1 cellular context compared by ENCODE assay signal in the genomic region with DNA sequence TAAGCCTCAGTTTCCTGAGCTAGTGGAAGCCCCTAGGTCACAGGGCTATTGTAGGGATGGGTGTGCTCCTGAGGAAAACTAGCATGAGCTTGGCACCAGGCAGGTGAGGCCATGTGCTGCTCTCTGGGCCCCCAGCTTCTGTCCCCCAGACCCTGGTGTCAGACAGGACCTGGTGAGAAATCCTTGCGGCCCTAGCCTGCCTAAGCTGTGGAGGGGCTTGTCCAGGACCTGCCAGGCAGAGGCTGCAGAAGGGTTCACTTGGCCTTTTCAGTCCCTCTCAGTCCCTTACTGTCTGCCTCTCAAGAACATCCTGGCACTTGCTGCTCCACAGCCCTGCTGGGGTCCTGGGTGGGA.
TF ChIP-seq lines count a peak whose summit lies in the region.

No MANE protein-coding gene starts in this region.

TF ChIP-seq in HepG2, 621 proteins besides CTCF, POLR2A, EP300 and RAD21:
- TF ChIP-seq, protein P1, sequence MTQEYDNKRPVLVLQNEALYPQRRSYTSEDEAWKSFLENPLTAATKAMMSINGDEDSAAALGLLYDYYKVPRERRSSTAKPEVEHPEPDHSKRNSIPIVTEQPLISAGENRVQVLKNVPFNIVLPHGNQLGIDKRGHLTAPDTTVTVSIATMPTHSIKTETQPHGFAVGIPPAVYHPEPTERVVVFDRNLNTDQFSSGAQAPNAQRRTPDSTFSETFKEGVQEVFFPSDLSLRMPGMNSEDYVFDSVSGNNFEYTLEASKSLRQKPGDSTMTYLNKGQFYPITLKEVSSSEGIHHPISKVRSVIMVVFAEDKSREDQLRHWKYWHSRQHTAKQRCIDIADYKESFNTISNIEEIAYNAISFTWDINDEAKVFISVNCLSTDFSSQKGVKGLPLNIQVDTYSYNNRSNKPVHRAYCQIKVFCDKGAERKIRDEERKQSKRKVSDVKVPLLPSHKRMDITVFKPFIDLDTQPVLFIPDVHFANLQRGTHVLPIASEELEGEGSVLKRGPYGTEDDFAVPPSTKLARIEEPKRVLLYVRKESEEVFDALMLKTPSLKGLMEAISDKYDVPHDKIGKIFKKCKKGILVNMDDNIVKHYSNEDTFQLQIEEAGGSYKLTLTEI (CRISPR knock-in tag; conservative IDR thresholded peaks at IDR 0.05) = no peak
- TF ChIP-seq NFATC3 (CRISPR knock-in tag; IDR thresholded peaks at IDR 0.05) = 0 out of 2 replicates have a peak, but pooled peaks have one; percentile 26
- peak; percentile 33 for TF ChIP-seq TEAD3 (CRISPR knock-in tag; optimal IDR thresholded peaks at IDR 0.05; ENCODE audit: borderline replicate concordance)
- 0 out of 2 replicates have a peak, but pooled peaks have one; percentile 21 for TF ChIP-seq KMT2B (CRISPR knock-in tag; IDR thresholded peaks at IDR 0.05)
- TF ChIP-seq ZNF547 (CRISPR knock-in tag; IDR thresholded peaks at IDR 0.05) = 0 out of 2 replicates have a peak, but pooled peaks have one; percentile 20
- peak; percentile 2; the same call in 1 of the 2 replicates for TF ChIP-seq KDM5B (CRISPR knock-in tag; IDR thresholded peaks at IDR 0.05; ENCODE audit: borderline replicate concordance)
- TF ChIP-seq FIP1L1 (IDR thresholded peaks at IDR 0.05; ENCODE audit: borderline replicate concordance, insufficient read depth, low read depth, low read length) = no peak
- no peak for TF ChIP-seq ZNF543 (CRISPR knock-in tag; IDR thresholded peaks at IDR 0.05)
- TF ChIP-seq ZNF788 (CRISPR knock-in tag; IDR thresholded peaks at IDR 0.05; ENCODE audit: borderline replicate concordance) = 0 out of 2 replicates have a peak, but pooled peaks have one; percentile 43
- TF ChIP-seq, protein P2, sequence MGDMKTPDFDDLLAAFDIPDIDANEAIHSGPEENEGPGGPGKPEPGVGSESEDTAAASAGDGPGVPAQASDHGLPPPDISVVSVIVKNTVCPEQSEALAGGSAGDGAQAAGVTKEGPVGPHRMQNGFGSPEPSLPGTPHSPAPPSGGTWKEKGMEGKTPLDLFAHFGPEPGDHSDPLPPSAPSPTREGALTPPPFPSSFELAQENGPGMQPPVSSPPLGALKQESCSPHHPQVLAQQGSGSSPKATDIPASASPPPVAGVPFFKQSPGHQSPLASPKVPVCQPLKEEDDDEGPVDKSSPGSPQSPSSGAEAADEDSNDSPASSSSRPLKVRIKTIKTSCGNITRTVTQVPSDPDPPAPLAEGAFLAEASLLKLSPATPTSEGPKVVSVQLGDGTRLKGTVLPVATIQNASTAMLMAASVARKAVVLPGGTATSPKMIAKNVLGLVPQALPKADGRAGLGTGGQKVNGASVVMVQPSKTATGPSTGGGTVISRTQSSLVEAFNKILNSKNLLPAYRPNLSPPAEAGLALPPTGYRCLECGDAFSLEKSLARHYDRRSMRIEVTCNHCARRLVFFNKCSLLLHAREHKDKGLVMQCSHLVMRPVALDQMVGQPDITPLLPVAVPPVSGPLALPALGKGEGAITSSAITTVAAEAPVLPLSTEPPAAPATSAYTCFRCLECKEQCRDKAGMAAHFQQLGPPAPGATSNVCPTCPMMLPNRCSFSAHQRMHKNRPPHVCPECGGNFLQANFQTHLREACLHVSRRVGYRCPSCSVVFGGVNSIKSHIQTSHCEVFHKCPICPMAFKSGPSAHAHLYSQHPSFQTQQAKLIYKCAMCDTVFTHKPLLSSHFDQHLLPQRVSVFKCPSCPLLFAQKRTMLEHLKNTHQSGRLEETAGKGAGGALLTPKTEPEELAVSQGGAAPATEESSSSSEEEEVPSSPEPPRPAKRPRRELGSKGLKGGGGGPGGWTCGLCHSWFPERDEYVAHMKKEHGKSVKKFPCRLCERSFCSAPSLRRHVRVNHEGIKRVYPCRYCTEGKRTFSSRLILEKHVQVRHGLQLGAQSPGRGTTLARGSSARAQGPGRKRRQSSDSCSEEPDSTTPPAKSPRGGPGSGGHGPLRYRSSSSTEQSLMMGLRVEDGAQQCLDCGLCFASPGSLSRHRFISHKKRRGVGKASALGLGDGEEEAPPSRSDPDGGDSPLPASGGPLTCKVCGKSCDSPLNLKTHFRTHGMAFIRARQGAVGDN (CRISPR knock-in tag; IDR thresholded peaks at IDR 0.05) = 0 out of 2 replicates have a peak, but pooled peaks have one; percentile 26
- 0 out of 2 replicates have a peak, but pooled peaks have one; percentile 1 for TF ChIP-seq ELF3 (CRISPR knock-in tag; IDR thresholded peaks at IDR 0.05)
- TF ChIP-seq PLRG1 (conservative IDR thresholded peaks at IDR 0.05) = no peak
